In genomic region chrX:123140904-123141303, GRCh38 we compare ENCODE assay signal across 26 cellular contexts. TPM values are rescaled to one million over a fixed set of nuclear protein-coding genes. Genes with fewer than 3 reads are reported as not detected.
DNase-seq lines count a peak whose midpoint lies in the region; ATAC-seq, FAIRE-seq and TF ChIP-seq lines count a peak whose summit lies in the region.
"Had no signal": no experiment of that assay in that cellular context is flagged by ENCODE, and none has a peak within 500 bp of the region (broad histone marks: within the 10 kb centered on the region; RNA-seq: fewer than 3 reads in every experiment).

No MANE protein-coding gene starts in this region.

- in situ Hi-C loops in gastrocnemius medialis (cut with MboI; ENCODE audit: low sequenced_read_pairs in 4 of 4): no loop called here

- H2BK15ac ChIP-seq in H1 (ENCODE audit: low read length): no peak overlapping the region

- H4K5ac ChIP-seq in H1 (ENCODE audit: insufficient read length, low read depth, low read length): no peak overlapping the region

- no peaks in the 10 kb centered on the region for H3K79me1 ChIP-seq in H1 (ENCODE audit: low read depth, low read length)

- H3K9me3 ChIP-seq in A549 (no peaks in the 10 kb centered on the region), H1 (ENCODE audit: insufficient read depth in 2 of 2, low read depth in 1 of 2, low read length in 1 of 2) (no peaks in the 10 kb centered on the region), gastrocnemius medialis (no peaks in the 10 kb centered on the region)
- H3K9me3 ChIP-seq: BE2C; BLaER1 treated with 17β-estradiol and CSF1 and Interleukin-3, amounts not matched to agents 10 nM and 100 nM; HAP-1 had no signal

- no peaks in the 10 kb centered on the region for H3K23me2 ChIP-seq in H1 (ENCODE audit: low read depth, low read length)

- 4% methylated on average over 1 of the region's 1 CpG for WGBS in A549 (ENCODE audit: missing lambda C conversion rate)
- WGBS in H1 (ENCODE audit: extremely low coverage in 1 of 2, insufficient coverage in 1 of 2, insufficient read length in 1 of 2, insufficient replicate concordance in 2 of 2, low coverage in 1 of 2, low lambda C conversion rate in 2 of 2, missing lambda C conversion rate in 1 of 2), 2 experiments: 83% methylated on average over 1 of the region's 1 CpG; no CpG with 5 or more reads in 1 of the 2 experiments

- FAIRE-seq in A549 (lab: Jason Lieb, UNC): peak; percentile 92
- FAIRE-seq in H1 (lab: Jason Lieb, UNC): peak; percentile 71
- FAIRE-seq: A204.1, D721Med, GM12891, GM18507, H54 had no signal

- no peak for TF ChIP-seq POLR2A in A549 (IDR thresholded peaks at IDR 0.05; ENCODE audit: low read length)
- TF ChIP-seq POLR2A in H1 (IDR thresholded peaks at IDR 0.05; ENCODE audit: control extremely low read depth in 1 of 2, low read depth in 2 of 2, low read length in 2 of 2): no peak
- TF ChIP-seq POLR2A in gastrocnemius medialis (IDR thresholded peaks at IDR 0.05): no peak

- H3K4me3 ChIP-seq in A549 (no peak overlapping the region), H1 (ENCODE audit: extremely low read depth in 1 of 4, insufficient read depth in 2 of 4, low read depth in 3 of 4, low read length in 4 of 4) (no peak overlapping the region), gastrocnemius medialis (no peak overlapping the region)
- H3K4me3 ChIP-seq: BLaER1 treated with 17β-estradiol and CSF1 and Interleukin-3, amounts not matched to agents 10 nM and 100 nM; GM23248; HAP-1 had no signal

- no peak overlapping the region for H3K14ac ChIP-seq in H1 (ENCODE audit: insufficient read length)

- no peak for TF ChIP-seq EP300 in A549 (IDR thresholded peaks at IDR 0.05)
- TF ChIP-seq EP300 in H1 (IDR thresholded peaks at IDR 0.05; ENCODE audit: borderline replicate concordance in 1 of 2, low read depth in 2 of 2, low read length in 2 of 2): no peak

- H2BK20ac ChIP-seq in H1 (ENCODE audit: low read length): no peak overlapping the region

- H3K36me3 ChIP-seq in H1 (ENCODE audit: control insufficient read depth in 2 of 4, insufficient read depth in 4 of 4, low read length in 3 of 4) (no peaks in the 10 kb centered on the region), gastrocnemius medialis (no peaks in the 10 kb centered on the region)
- H3K36me3 ChIP-seq: BE2C; BLaER1 treated with 17β-estradiol and CSF1 and Interleukin-3, amounts not matched to agents 10 nM and 100 nM; HAP-1 had no signal

- no peak overlapping the region for H2BK12ac ChIP-seq in H1 (ENCODE audit: low read depth, low read length)

- no peak overlapping the region for H3K9ac ChIP-seq in H1 (replicated peaks in 1 of 4; ENCODE audit: extremely low read depth in 1 of 4, low read depth in 3 of 4, low read length in 3 of 4)
- H3K9ac ChIP-seq: BLaER1 treated with 17β-estradiol and CSF1 and Interleukin-3, amounts not matched to agents 10 nM and 100 nM; GM23248 had no signal

- H2AFZ ChIP-seq in H1 (ENCODE audit: low read length): no peak overlapping the region
- H2AFZ ChIP-seq: GM23248 had no signal

- no peaks in the 10 kb centered on the region for H3K36me3 Mint-ChIP-seq in nephron progenitor cell (ENCODE audit: low read depth)
- H3K36me3 Mint-ChIP-seq: CD14-positive monocyte; CD8-positive, alpha-beta memory T cell had no signal

- peaks cover 12% of the 10 kb centered on the region for H3K9me3 Mint-ChIP-seq in nephron progenitor cell
- H3K9me3 Mint-ChIP-seq: CD14-positive monocyte, HFFc6 had no signal

- no peak overlapping the region for H2BK5ac ChIP-seq in H1 (ENCODE audit: low read depth, low read length)

- no peak overlapping the region for H3K27ac ChIP-seq in A549
- no peak overlapping the region for H3K27ac ChIP-seq in H1 (ENCODE audit: low read depth, low read length)
- no peak overlapping the region for H3K27ac ChIP-seq in gastrocnemius medialis
- H3K27ac ChIP-seq: 22Rv1; BLaER1 treated with 17β-estradiol and CSF1 and Interleukin-3, amounts not matched to agents 10 nM and 100 nM; GM23248 had no signal

- no peak for ATAC-seq in A549
- peak; percentile 61 for ATAC-seq in HG02610 (IDR thresholded peaks at IDR 0.05; ENCODE audit: unreplicated experiment)
- no peak for ATAC-seq in GM21528 (IDR thresholded peaks at IDR 0.05; ENCODE audit: low FRiP score, unreplicated experiment)
- ATAC-seq in gastrocnemius medialis: no peak

- no peaks in the 10 kb centered on the region for H3K4me1 ChIP-seq in A549
- H3K4me1 ChIP-seq in H1 (replicated peaks in 1 of 4; ENCODE audit: control insufficient read depth in 3 of 4, insufficient read depth in 4 of 4, low read length in 3 of 4): peaks cover 0 to 2% (median 0%) of the 10 kb centered on the region in 4 experiments; a peak in 1 of 7 replicates
- H3K4me1 ChIP-seq in gastrocnemius medialis: no peaks in the 10 kb centered on the region
- H3K4me1 ChIP-seq: BE2C; BLaER1 treated with 17β-estradiol and CSF1 and Interleukin-3, amounts not matched to agents 10 nM and 100 nM; HAP-1 had no signal

- POLR2A ChIA-PET in A549 (lab: Yijun Ruan, JAX): no interaction called here
- POLR2A ChIA-PET in H1 (lab: Charles Lee; ENCODE audit: partially characterized antibody): no interaction called here

- TF ChIP-seq RAD21 in A549 (conservative IDR thresholded peaks at IDR 0.05 in 1 of 2, IDR thresholded peaks at IDR 0.05 in 1 of 2): no peak
- no peak for TF ChIP-seq RAD21 in H1 (IDR thresholded peaks at IDR 0.05 in 1 of 2, conservative IDR thresholded peaks at IDR 0.05 in 1 of 2; ENCODE audit: low read depth in 2 of 2, low read length in 2 of 2)

- CTCF ChIA-PET in A549 (lab: Yijun Ruan, JAX): no interaction called here
- CTCF ChIA-PET in H1 (lab: Charles Lee; ENCODE audit: partially characterized antibody): no interaction called here

- no peak overlapping the region for H3K4me3 Mint-ChIP-seq in nephron progenitor cell
- H3K4me3 Mint-ChIP-seq: CD14-positive monocyte; CD4-positive, alpha-beta T cell; CD8-positive, alpha-beta memory T cell; HFFc6 had no signal

- no peak overlapping the region for H4K8ac ChIP-seq in H1 (ENCODE audit: extremely low read depth, insufficient read depth, low read length)

- H3K4me1 Mint-ChIP-seq in nephron progenitor cell: no peaks in the 10 kb centered on the region
- H3K4me1 Mint-ChIP-seq: CD14-positive monocyte; CD8-positive, alpha-beta memory T cell had no signal

- H3K27ac Mint-ChIP-seq in nephron progenitor cell: no peak overlapping the region
- H3K27ac Mint-ChIP-seq: CD14-positive monocyte; CD4-positive, alpha-beta T cell; CD8-positive, alpha-beta memory T cell; HFFc6 had no signal

- no peak overlapping the region for H3K4ac ChIP-seq in H1 (replicated peaks; ENCODE audit: insufficient read length, low read depth, low read length)

- H3K4me2 ChIP-seq in A549: no peak overlapping the region
- no peak overlapping the region for H3K4me2 ChIP-seq in H1 (ENCODE audit: insufficient read depth in 1 of 2, low read depth in 2 of 2, low read length in 2 of 2)
- H3K4me2 ChIP-seq: BLaER1 treated with 17β-estradiol and CSF1 and Interleukin-3, amounts not matched to agents 10 nM and 100 nM had no signal

- H3K23ac ChIP-seq in H1 (ENCODE audit: insufficient read length): no peak overlapping the region

- H4K20me1 ChIP-seq in H1 (replicated peaks in 1 of 2; ENCODE audit: control insufficient read depth in 1 of 2, insufficient read depth in 2 of 2, low read length in 2 of 2): no peaks in the 10 kb centered on the region
- H4K20me1 ChIP-seq: BLaER1 treated with 17β-estradiol and CSF1 and Interleukin-3, amounts not matched to agents 10 nM and 100 nM had no signal

- TF ChIP-seq CTCF in A549 (IDR thresholded peaks at IDR 0.05) (no peak), H1 (IDR thresholded peaks at IDR 0.05; ENCODE audit: control extremely low read depth in 1 of 3, insufficient read depth in 1 of 3, low read depth in 1 of 3, low read length in 3 of 3) (no peak), gastrocnemius medialis (IDR thresholded peaks at IDR 0.05 in 4 of 5, conservative IDR thresholded peaks at IDR 0.05 in 1 of 5) (no peak), nephron progenitor cell (IDR thresholded peaks at IDR 0.05) (no peak)

- intact Hi-C loops in gastrocnemius medialis (cut with DNase I; ENCODE audit: low total_unique reads): no loop called here

- no peak overlapping the region for H3K56ac ChIP-seq in H1 (replicated peaks; ENCODE audit: insufficient read length, low read depth, low read length)

- no peaks in the 10 kb centered on the region for H3K27me3 Mint-ChIP-seq in nephron progenitor cell (ENCODE audit: low read depth, poor library complexity)
- H3K27me3 Mint-ChIP-seq: CD4-positive, alpha-beta T cell; CD8-positive, alpha-beta memory T cell had no signal

- H2AK5ac ChIP-seq in H1 (ENCODE audit: low read depth, low read length): no peak overlapping the region

- H3K18ac ChIP-seq in H1 (ENCODE audit: extremely low read depth, low read length): no peak overlapping the region

- no peaks in the 10 kb centered on the region for H3K79me2 ChIP-seq in H1 (ENCODE audit: control insufficient read depth in 1 of 2, insufficient read depth in 2 of 2, low read length in 2 of 2)

- H4K91ac ChIP-seq in H1 (replicated peaks; ENCODE audit: insufficient read length, low read length): no peak overlapping the region

- H2BK120ac ChIP-seq in H1 (replicated peaks; ENCODE audit: low read depth, low read length): no peak overlapping the region

- H3K27me3 ChIP-seq in H1 (replicated peaks in 1 of 4; ENCODE audit: control insufficient read depth in 3 of 4, extremely low read depth in 1 of 4, insufficient read depth in 3 of 4, low read length in 3 of 4) (no peaks in the 10 kb centered on the region), gastrocnemius medialis (no peaks in the 10 kb centered on the region)
- H3K27me3 ChIP-seq: BE2C had no signal

- no peak for DNase-seq in A549 (ENCODE audit: low read depth in 1 of 2, low spot score in 1 of 2)
- no peak for DNase-seq in H1 (ENCODE audit: low read depth in 1 of 2, low spot score in 2 of 2)
- no peak for DNase-seq in gastrocnemius medialis
- no peak for DNase-seq in nephron progenitor cell
- DNase-seq: ACHN; AML-193; BE2C; CD4-positive, alpha-beta T cell; CD8-positive, alpha-beta memory T cell; DMS 273 treated with DMSO at 0.1 percent for 48 hours; DMS79; EL; GDM1; GM23248; HFFc6 had no signal

RNA-seq across cellular contexts. Expression of gene GRIA3, which starts 43.2 kb away (rescaled TPM):
- polyA plus RNA-seq in A549 (2011; rRNA removed) (not detected in 2 replicates), A549 (2017; fragmentation: RNase III; extraction: RNeasy Plus Mini Kit Qiagen cat#74134 plus additional on column Dnase treatment) (not detected in 3 replicates), H1 (2011; rRNA removed) (1.5 and 3.0 TPM in 2 replicates)
- polyA plus RNA-seq in A549 (2012; cell fraction: cytosol; rRNA removed): not detected in 2 replicates
- polyA plus RNA-seq in A549 (2012; cell fraction: nucleus; rRNA removed): not detected in 2 replicates
- not detected in 2 replicates for polyA minus RNA-seq in A549 (2011; rRNA and poly(A)+ RNA removed)
- total RNA-seq in H1 (2021; fragmentation: NEBNext Ultra II Directional; extraction: Animal tissue kit (Norgen Biotek cat#: 25700)): 2.6 and 3.0 TPM in 2 replicates
- polyA plus RNA-seq in H1 (2011; cell fraction: cytosol; rRNA removed): 1.8 TPM
- polyA plus RNA-seq in H1 (2011; cell fraction: nucleus; rRNA removed): 4.0 TPM
- 1.4 to 2.6 TPM (median 2.3 TPM) in 4 replicates for polyA plus RNA-seq in H1 (2012, experiment 1 of 2)
- 0.33 TPM for polyA plus RNA-seq in H1 (2012, experiment 2 of 2)
- 3.4 TPM for polyA plus RNA-seq in H1 (2013, experiment 1 of 2)
- polyA plus RNA-seq in H1 (2013, experiment 2 of 2): 4.3 TPM
- polyA minus RNA-seq in H1 (2011; rRNA and poly(A)+ RNA removed): 3.8 and 3.9 TPM in 2 replicates
- 1.5 TPM for polyA minus RNA-seq in H1 (2011; cell fraction: cytosol; rRNA and poly(A)+ RNA removed)
- polyA minus RNA-seq in H1 (2011; cell fraction: nucleus; rRNA and poly(A)+ RNA removed): 12.8 TPM
- under 1 TPM in 3 of 4 donors, not detected in 1; 0.05 to 0.24 (median 0.09) TPM for total RNA-seq in gastrocnemius medialis
- total RNA-seq: CD4-positive, alpha-beta T cell had no signal
- polyA plus RNA-seq: CD14-positive monocyte; CD8-positive, alpha-beta memory T cell had no signal
